In genomic region chr4:7259039-7259438, GRCh38 we compare ENCODE assay signal across 10 cellular contexts.
"Had no signal": no experiment of that assay in that cellular context is flagged by ENCODE, and none has a peak within 500 bp of the region (broad histone marks: within the 10 kb centered on the region; RNA-seq: fewer than 3 reads in every experiment).

No MANE protein-coding gene starts in this region.

- H3K9me3 ChIP-seq: HAP-1 had no signal

- H2AFZ ChIP-seq: GM23248, GM23338 had no signal

- H3K27ac ChIP-seq: GM23248 had no signal

- FAIRE-seq: H1, H54 had no signal

- DNase-seq: GM23248, GOT3, H7, H9, HCEC 1CT, HFFc6 had no signal

- H3K4me1 ChIP-seq: HAP-1 had no signal

- H3K36me3 ChIP-seq: HAP-1 had no signal

- H3K4me2 ChIP-seq: GM23338 had no signal

- ATAC-seq: GM23338 had no signal

- H3K9ac ChIP-seq: GM23248 had no signal

- H3K4me3 ChIP-seq: GM23248, GM23338, HAP-1 had no signal
